25 cellular contexts compared by ENCODE assay signal in the genomic region with DNA sequence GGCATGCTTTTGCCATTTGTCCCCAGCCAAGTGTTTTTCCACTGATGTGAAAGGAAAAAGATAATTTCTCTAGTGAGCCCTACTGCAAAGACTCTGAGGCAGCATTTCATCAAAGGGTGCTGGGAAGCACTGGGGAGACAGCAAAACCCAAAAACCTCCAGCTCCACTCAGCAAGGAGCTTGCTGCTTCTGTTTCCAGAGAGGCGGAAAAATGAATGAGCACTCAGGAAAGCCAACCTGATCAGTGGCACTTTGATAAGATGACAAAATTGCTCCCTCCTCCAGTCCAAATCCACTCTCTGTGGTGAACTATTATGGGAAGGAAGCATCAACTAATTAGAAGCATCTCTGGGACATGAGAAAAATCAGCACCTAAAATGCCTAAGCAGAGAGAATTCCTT.
DNase-seq lines count a peak whose midpoint lies in the region; ATAC-seq and TF ChIP-seq lines count a peak whose summit lies in the region.
"Had no signal": no experiment of that assay in that cellular context is flagged by ENCODE, and none has a peak within 500 bp of the region (broad histone marks: within the 10 kb centered on the region; RNA-seq: fewer than 3 reads in every experiment).

No MANE protein-coding gene starts in this region.

- H3K4me1 ChIP-seq in PC-3 (ENCODE audit: insufficient read depth, low read length) = peaks cover 33% of the 10 kb centered on the region
- H3K4me1 ChIP-seq: parathyroid adenoma had no signal

- peak overlapping the region; percentile 88 for H3K27ac Mint-ChIP-seq in activated CD8-positive, alpha-beta memory T cell treated with anti-CD3 and anti-CD28 coated beads, Interleukin-2, amount 10 ng/mL, durations not matched to agents 7 days and 5 days
- peak overlapping the region; percentile 72 for H3K27ac Mint-ChIP-seq in activated naive CD8-positive, alpha-beta T cell treated with anti-CD3 and anti-CD28 coated beads, Interleukin-2, amount 50 U/mL, for 24 hours
- H3K27ac Mint-ChIP-seq in natural killer cell = peak overlapping the region; percentile 94 to 98
- H3K27ac Mint-ChIP-seq: nephron progenitor cell had no signal

- no peak for TF ChIP-seq CTCF in PC-3 (conservative IDR thresholded peaks at IDR 0.05; ENCODE audit: low read depth, low read length)
- TF ChIP-seq CTCF in natural killer cell (IDR thresholded peaks at IDR 0.05) = no peak
- TF ChIP-seq CTCF in GM13977 (IDR thresholded peaks at IDR 0.05; ENCODE audit: extremely low read depth, insufficient read depth, missing control alignments) = no peak

- no peaks in the 10 kb centered on the region for H3K9me2 ChIP-seq in PC-3 (replicated peaks; ENCODE audit: low read length)

- H3K9me3 ChIP-seq in PC-3 (ENCODE audit: low read length) = no peaks in the 10 kb centered on the region
- H3K9me3 ChIP-seq: BLaER1, esophagus muscularis mucosa, gastroesophageal sphincter, sigmoid colon, thyroid gland had no signal

- POLR2A ChIA-PET in PC-3 (lab: Charles Lee; ENCODE audit: unreplicated experiment) = no interaction called here

- H4K20me1 ChIP-seq in PC-3 (ENCODE audit: low read length) = no peaks in the 10 kb centered on the region
- H4K20me1 ChIP-seq: BLaER1 had no signal

- no peaks in the 10 kb centered on the region for H3F3A ChIP-seq in PC-3 (ENCODE audit: low read length, unreplicated experiment)

- no peaks in the 10 kb centered on the region for H3K36me3 ChIP-seq in PC-3 (ENCODE audit: low read depth, low read length)
- H3K36me3 ChIP-seq: BLaER1, esophagus muscularis mucosa, gastroesophageal sphincter, sigmoid colon, thyroid gland had no signal

- peak overlapping the region; percentile 83 for H3K27ac ChIP-seq in PC-3 (ENCODE audit: low read length)
- H3K27ac ChIP-seq: BLaER1, esophagus muscularis mucosa, gastroesophageal sphincter, HL-60, parathyroid adenoma, sigmoid colon, thyroid gland had no signal

- TF ChIP-seq POLR2A in erythroblast (IDR thresholded peaks at IDR 0.05; ENCODE audit: low read length) = no peak

- no peak overlapping the region for H3K4me2 ChIP-seq in PC-3 (ENCODE audit: low read length)
- H3K4me2 ChIP-seq: BLaER1 had no signal

- H3K9me3 Mint-ChIP-seq in activated CD8-positive, alpha-beta memory T cell treated with anti-CD3 and anti-CD28 coated beads, Interleukin-2, amount 10 ng/mL, durations not matched to agents 7 days and 5 days (ENCODE audit: low read depth) = no peaks in the 10 kb centered on the region
- no peaks in the 10 kb centered on the region for H3K9me3 Mint-ChIP-seq in activated naive CD8-positive, alpha-beta T cell treated with anti-CD3 and anti-CD28 coated beads, Interleukin-2, amount 50 U/mL, for 24 hours
- H3K9me3 Mint-ChIP-seq in natural killer cell = no peaks in the 10 kb centered on the region
- H3K9me3 Mint-ChIP-seq: nephron progenitor cell had no signal

- no peak for ATAC-seq in activated CD8-positive, alpha-beta memory T cell treated with anti-CD3 and anti-CD28 coated beads, Interleukin-2, amount 10 ng/mL, durations not matched to agents 7 days and 5 days
- ATAC-seq in PC-3 = no peak
- ATAC-seq in activated naive CD8-positive, alpha-beta T cell treated with anti-CD3 and anti-CD28 coated beads, Interleukin-2, amount 50 U/mL, for 24 hours = no peak
- ATAC-seq in natural killer cell = no peak
- no peak for ATAC-seq in HG02970 (IDR thresholded peaks at IDR 0.05; ENCODE audit: low FRiP score, unreplicated experiment)
- ATAC-seq: gastroesophageal sphincter had no signal

- H3K4me3 ChIP-seq in PC-3 (ENCODE audit: low read length) = no peak overlapping the region
- H3K4me3 ChIP-seq: BLaER1, esophagus muscularis mucosa, gastroesophageal sphincter, sigmoid colon, thyroid gland had no signal

- DNase-seq in activated CD8-positive, alpha-beta memory T cell treated with anti-CD3 and anti-CD28 coated beads, Interleukin-2, amount 10 ng/mL, durations not matched to agents 7 days and 5 days = no peak
- DNase-seq in activated CD8-positive, alpha-beta memory T cell treated with anti-CD3 and anti-CD28 coated beads, Interleukin-2, amount 50 U/mL, for 48 hours = no peak
- DNase-seq in PC-3 (no peak), natural killer cell (no peak), erythroblast (lab: John Stamatoyannopoulos, UW) (no peak), GM13977 (ENCODE audit: low spot score) (no peak)
- DNase-seq in activated naive CD8-positive, alpha-beta T cell treated with anti-CD3 and anti-CD28 coated beads, Interleukin-2, amount 50 U/mL, for 24 hours = no peak
- DNase-seq: activated CD8-positive, alpha-beta memory T cell treated with anti-CD3 and anti-CD28 coated beads for 24 hours; activated gamma-delta T cell treated with Interleukin-2 at 50 U/mL for 16 hours; IMR-90; MM.1S; NCI-H1436 treated with DMSO at 0.1 percent for 48 hours; NCI-H2171; NCI-H526 treated with DMSO at 0.1 percent for 48 hours; nephron progenitor cell; Right ventricle myocardium superior; sigmoid colon; SW 1271; thyroid gland had no signal

- CTCF ChIA-PET in activated CD8-positive, alpha-beta memory T cell treated with anti-CD3 and anti-CD28 coated beads, Interleukin-2, amount 10 ng/mL, durations not matched to agents 7 days and 5 days (lab: Charles Lee) = interaction anchor here (1.0 to 2.7 kb wide), 6 partner anchors 40 to 214 kb away, joined by 3 to 13 read pairs (median 4); no protein-coding TSS in a partner anchor
- CTCF ChIA-PET in PC-3 (lab: Charles Lee) = interaction anchor here (0.6 kb wide), 1 partner anchor 70 kb away, joined by 3 read pairs; no protein-coding TSS in a partner anchor

- in situ Hi-C loops in GM13977 (cut with MboI; ENCODE audit: low pct_unique_long_range_greater_than_20kb, low sequenced_read_pairs, unreplicated experiment) = no loop called here

- no peaks in the 10 kb centered on the region for H3K27me3 ChIP-seq in PC-3 (ENCODE audit: low read length)
- H3K27me3 ChIP-seq: BLaER1, esophagus muscularis mucosa, gastroesophageal sphincter, sigmoid colon, thyroid gland had no signal

- peaks cover 3% of the 10 kb centered on the region for H3K27me3 Mint-ChIP-seq in activated CD8-positive, alpha-beta memory T cell treated with anti-CD3 and anti-CD28 coated beads, Interleukin-2, amount 10 ng/mL, durations not matched to agents 7 days and 5 days
- peaks cover 2% of the 10 kb centered on the region for H3K27me3 Mint-ChIP-seq in activated naive CD8-positive, alpha-beta T cell treated with anti-CD3 and anti-CD28 coated beads, Interleukin-2, amount 50 U/mL, for 24 hours
- no peaks in the 10 kb centered on the region for H3K27me3 Mint-ChIP-seq in natural killer cell (ENCODE audit: low read depth in 2 of 2)

- intact Hi-C loops in PC-3 (cut with micrococcal nuclease) (loop anchor here (2.0 kb wide), 1 partner anchor 19 kb away; no protein-coding TSS in a partner anchor), natural killer cell (cut with micrococcal nuclease) (loop anchor here (5.0 to 10.0 kb wide), 3 partner anchors 116 to 866 kb away; no protein-coding TSS in a partner anchor)

- H3K36me3 Mint-ChIP-seq in activated CD8-positive, alpha-beta memory T cell treated with anti-CD3 and anti-CD28 coated beads, Interleukin-2, amount 10 ng/mL, durations not matched to agents 7 days and 5 days = peaks cover 9% of the 10 kb centered on the region
- H3K36me3 Mint-ChIP-seq in activated naive CD8-positive, alpha-beta T cell treated with anti-CD3 and anti-CD28 coated beads, Interleukin-2, amount 50 U/mL, for 24 hours (ENCODE audit: low read depth) = no peaks in the 10 kb centered on the region
- no peaks in the 10 kb centered on the region for H3K36me3 Mint-ChIP-seq in natural killer cell

- no peak overlapping the region for H2AFZ ChIP-seq in PC-3 (ENCODE audit: low read length)
- H2AFZ ChIP-seq: parathyroid adenoma had no signal

- no TSS peak for BruUV-seq in PC-3 (replicated peaks; lab: Mats Ljungman, UMichigan)

- peak overlapping the region; percentile 39; the same call in 1 of the 2 replicates for H3K9ac ChIP-seq in PC-3 (ENCODE audit: low read length)
- H3K9ac ChIP-seq: BLaER1, parathyroid adenoma had no signal

- H3K79me2 ChIP-seq in PC-3 (ENCODE audit: low read length) = no peaks in the 10 kb centered on the region
- H3K79me2 ChIP-seq: parathyroid adenoma had no signal

- H3K4me3 Mint-ChIP-seq in activated CD8-positive, alpha-beta memory T cell treated with anti-CD3 and anti-CD28 coated beads, Interleukin-2, amount 10 ng/mL, durations not matched to agents 7 days and 5 days = no peak overlapping the region
- H3K4me3 Mint-ChIP-seq in activated naive CD8-positive, alpha-beta T cell treated with anti-CD3 and anti-CD28 coated beads, Interleukin-2, amount 50 U/mL, for 24 hours = no peak overlapping the region
- H3K4me3 Mint-ChIP-seq in natural killer cell = peak overlapping the region; percentile 40
- H3K4me3 Mint-ChIP-seq: nephron progenitor cell had no signal

- peaks cover 55% of the 10 kb centered on the region for H3K4me1 Mint-ChIP-seq in activated CD8-positive, alpha-beta memory T cell treated with anti-CD3 and anti-CD28 coated beads, Interleukin-2, amount 10 ng/mL, durations not matched to agents 7 days and 5 days
- H3K4me1 Mint-ChIP-seq in activated naive CD8-positive, alpha-beta T cell treated with anti-CD3 and anti-CD28 coated beads, Interleukin-2, amount 50 U/mL, for 24 hours = peaks cover 58% of the 10 kb centered on the region
- H3K4me1 Mint-ChIP-seq in natural killer cell = peaks cover 62 to 72% of the 10 kb centered on the region in 2 donors
